In genomic region chr1:44454704-44455103, GRCh38 we compare ENCODE assay signal across 9 cellular contexts.
"Had no signal": no experiment of that assay in that cellular context is flagged by ENCODE, and none has a peak within 500 bp of the region (broad histone marks: within the 10 kb centered on the region; RNA-seq: fewer than 3 reads in every experiment).

No MANE protein-coding gene starts in this region.

- H3K9ac ChIP-seq: GM23248 had no signal

- H3K4me1 ChIP-seq: HAP-1 had no signal

- ATAC-seq: GM23338, HCT116 had no signal

- H3K27ac ChIP-seq: GM23248 had no signal

- H3K4me3 ChIP-seq: GM23248, GM23338, HAP-1 had no signal

- H3K4me2 ChIP-seq: GM23338 had no signal

- DNase-seq: GM23248, GOT3, H7, H9, HCEC 1CT, HFFc6 had no signal

- H2AFZ ChIP-seq: GM23248, GM23338 had no signal

- H3K9me3 ChIP-seq: HAP-1 had no signal
